In genomic region chr10:31296754-31297153, GRCh38 we compare ENCODE assay signal across 24 cellular contexts.
"Had no signal": no experiment of that assay in that cellular context is flagged by ENCODE, and none has a peak within 500 bp of the region (broad histone marks: within the 10 kb centered on the region; RNA-seq: fewer than 3 reads in every experiment).

No MANE protein-coding gene starts in this region.

- H3K4me3 Mint-ChIP-seq: immature natural killer cell; mesothelial cell of epicardium; naive B cell; natural killer cell treated with Interleukin-12 subunit alpha and Interleukin-12 subunit beta and Interleukin-15 and Interleukin-18, amount 100 ng/mL, for 72 hours; stimulated activated memory B cell treated with anti-CD40 and anti-IgM and Interleukin-4, amounts not matched to agents 10 μg/mL and 1 μg/mL and 100 μg/mL, for 72 hours; stimulated activated naive CD8-positive, alpha-beta T cell treated with anti-CD3 and anti-CD28 coated beads, Interleukin-15, amount 100 ng/mL, for 72 hours; type B pancreatic cell had no signal

- H3K4me1 ChIP-seq: right lobe of liver, tibial nerve had no signal

- H3K9me3 ChIP-seq: left ventricle myocardium inferior, ovary, right atrium auricular region, right lobe of liver, tibial nerve had no signal

- ATAC-seq: natural killer cell treated with Interleukin-12 subunit alpha and Interleukin-12 subunit beta and Interleukin-15 and Interleukin-18, amount 100 ng/mL, for 72 hours; right lobe of liver; stimulated activated memory B cell treated with anti-CD40 and anti-IgM and Interleukin-4, amounts not matched to agents 10 μg/mL and 1 μg/mL and 100 μg/mL, for 72 hours; stimulated activated naive CD8-positive, alpha-beta T cell treated with anti-CD3 and anti-CD28 coated beads, Interleukin-15, amount 100 ng/mL, for 72 hours had no signal

- H3K27ac Mint-ChIP-seq: immature natural killer cell; mesothelial cell of epicardium; naive B cell; natural killer cell treated with Interleukin-12 subunit alpha and Interleukin-12 subunit beta and Interleukin-15 and Interleukin-18, amount 100 ng/mL, for 72 hours; progenitor cell of endocrine pancreas; stimulated activated memory B cell treated with anti-CD40 and anti-IgM and Interleukin-4, amounts not matched to agents 10 μg/mL and 1 μg/mL and 100 μg/mL, for 72 hours; type B pancreatic cell had no signal

- DNase-seq: hypothalamus; immature natural killer cell; islet precursor cell; left ventricle myocardium inferior; mesendoderm; naive B cell; ovary; right lobe of liver; stimulated activated CD4-positive, alpha-beta T cell treated with anti-CD3 and anti-CD28 coated beads, Interleukin-1b, Interleukin-23, amount 100 ng/mL, for 48 hours; stimulated activated CD4-positive, alpha-beta T cell treated with anti-CD3 and anti-CD28 coated beads, Interleukin-2, amount 100 ng/mL, for 48 hours; stimulated activated CD4-positive, alpha-beta T cell treated with anti-CD3 and anti-CD28 coated beads, Interleukin-4, amount 100 ng/mL, for 4 hours; stimulated activated CD8-positive, alpha-beta memory T cell treated with anti-CD3 and anti-CD28 coated beads, Interleukin-4, amount 100 ng/mL, for 48 hours; stimulated activated naive CD4-positive, alpha-beta T cell treated with Interleukin-2 at 50 U/mL for 16 hours; stimulated activated naive CD8-positive, alpha-beta T cell treated with anti-CD3 and anti-CD28 coated beads, Interleukin-15, amount 100 ng/mL, for 72 hours; substantia nigra had no signal

- H3K9me3 Mint-ChIP-seq: natural killer cell treated with Interleukin-12 subunit alpha and Interleukin-12 subunit beta and Interleukin-15 and Interleukin-18, amount 100 ng/mL, for 72 hours; stimulated activated memory B cell treated with anti-CD40 and anti-IgM and Interleukin-4, amounts not matched to agents 10 μg/mL and 1 μg/mL and 100 μg/mL, for 72 hours; stimulated activated naive CD8-positive, alpha-beta T cell treated with anti-CD3 and anti-CD28 coated beads, Interleukin-15, amount 100 ng/mL, for 72 hours; type B pancreatic cell had no signal

- H3K4me3 ChIP-seq: left ventricle myocardium inferior, lung, ovary, right atrium auricular region, right lobe of liver, smooth muscle cell, tibial nerve had no signal

- H3K27me3 ChIP-seq: ovary, right atrium auricular region, right lobe of liver, tibial nerve had no signal

- H3K36me3 Mint-ChIP-seq: immature natural killer cell; mesothelial cell of epicardium; naive B cell; natural killer cell treated with Interleukin-12 subunit alpha and Interleukin-12 subunit beta and Interleukin-15 and Interleukin-18, amount 100 ng/mL, for 72 hours; stimulated activated memory B cell treated with anti-CD40 and anti-IgM and Interleukin-4, amounts not matched to agents 10 μg/mL and 1 μg/mL and 100 μg/mL, for 72 hours; type B pancreatic cell had no signal

- H3K27ac ChIP-seq: left ventricle myocardium inferior, ovary, right atrium auricular region, right lobe of liver, tibial nerve had no signal

- H3K27me3 Mint-ChIP-seq: progenitor cell of endocrine pancreas; stimulated activated memory B cell treated with anti-CD40 and anti-IgM and Interleukin-4, amounts not matched to agents 10 μg/mL and 1 μg/mL and 100 μg/mL, for 72 hours; stimulated activated naive CD8-positive, alpha-beta T cell treated with anti-CD3 and anti-CD28 coated beads, Interleukin-15, amount 100 ng/mL, for 72 hours; type B pancreatic cell had no signal

- H3K4me1 Mint-ChIP-seq: immature natural killer cell; mesothelial cell of epicardium; stimulated activated memory B cell treated with anti-CD40 and anti-IgM and Interleukin-4, amounts not matched to agents 10 μg/mL and 1 μg/mL and 100 μg/mL, for 72 hours had no signal

- H3K36me3 ChIP-seq: left ventricle myocardium inferior, ovary, right atrium auricular region, right lobe of liver, tibial nerve had no signal
